ENCODE assay signal across 19 cellular contexts in the genomic region with DNA sequence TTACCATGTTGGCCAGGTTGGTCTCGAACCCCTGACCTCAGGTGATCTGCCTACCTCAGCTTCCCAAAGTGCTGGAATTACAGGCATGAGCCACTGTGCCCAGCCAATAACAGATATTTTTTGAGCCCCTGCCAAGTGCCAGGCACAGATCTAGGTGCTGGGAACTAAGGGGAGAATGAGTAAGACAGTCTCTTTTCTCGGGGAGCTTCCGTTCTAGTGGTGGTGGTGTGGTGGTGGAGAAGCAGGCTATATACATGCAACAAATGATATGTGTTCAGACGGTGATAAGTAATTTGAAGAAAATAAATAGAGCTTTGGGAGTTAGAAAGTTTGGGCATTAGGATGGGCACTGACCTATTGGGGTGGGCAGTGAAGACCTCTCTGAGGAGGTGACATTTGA.
"Had no signal": no experiment of that assay in that cellular context is flagged by ENCODE, and none has a peak within 500 bp of the region (broad histone marks: within the 10 kb centered on the region; RNA-seq: fewer than 3 reads in every experiment).

No MANE protein-coding gene starts in this region.

- H3K4me3 Mint-ChIP-seq: naive thymus-derived CD8-positive, alpha-beta T cell; neural crest cell; stimulated activated naive CD8-positive, alpha-beta T cell treated with anti-CD3 and anti-CD28 coated beads, Interleukin-15, amount 100 ng/mL, for 72 hours had no signal

- ATAC-seq: esophagus mucosa; gastrocnemius medialis; left cardiac atrium; left lung; naive thymus-derived CD8-positive, alpha-beta T cell; right lobe of liver; stimulated activated naive CD8-positive, alpha-beta T cell treated with anti-CD3 and anti-CD28 coated beads, Interleukin-15, amount 100 ng/mL, for 72 hours had no signal

- DNase-seq: dorsolateral prefrontal cortex; effector CD4-positive, alpha-beta T cell; foreskin fibroblast; gastrocnemius medialis; head of caudate nucleus; left cardiac atrium; left lung; mesendoderm; naive thymus-derived CD8-positive, alpha-beta T cell; right lobe of liver; small intestine; stimulated activated CD4-positive, alpha-beta T cell treated with anti-CD3 and anti-CD28 coated beads, Interleukin-15, amount 100 ng/mL, for 24 hours; stimulated activated CD4-positive, alpha-beta T cell treated with anti-CD3 and anti-CD28 coated beads, Interleukin-2, amount 100 ng/mL, for 48 hours; stimulated activated naive CD4-positive, alpha-beta T cell; stimulated activated naive CD8-positive, alpha-beta T cell treated with anti-CD3 and anti-CD28 coated beads, Interleukin-15, amount 100 ng/mL, for 72 hours; transverse colon had no signal

- H3K27me3 Mint-ChIP-seq: naive thymus-derived CD8-positive, alpha-beta T cell; progenitor cell of endocrine pancreas; stimulated activated naive CD8-positive, alpha-beta T cell treated with anti-CD3 and anti-CD28 coated beads, Interleukin-15, amount 100 ng/mL, for 72 hours had no signal

- H3K9me3 Mint-ChIP-seq: naive thymus-derived CD8-positive, alpha-beta T cell; neural crest cell; stimulated activated naive CD8-positive, alpha-beta T cell treated with anti-CD3 and anti-CD28 coated beads, Interleukin-15, amount 100 ng/mL, for 72 hours had no signal

- H3K27ac Mint-ChIP-seq: naive thymus-derived CD8-positive, alpha-beta T cell; progenitor cell of endocrine pancreas; stimulated activated naive CD8-positive, alpha-beta T cell treated with anti-CD3 and anti-CD28 coated beads, Interleukin-15, amount 100 ng/mL, for 72 hours had no signal
